Comparison of ENCODE assay signal across 16 cellular contexts in genomic region chr10:72719941-72720592, GRCh38. TPM values are rescaled to one million over a fixed set of nuclear protein-coding genes. Genes with fewer than 3 reads are reported as not detected.
DNase-seq lines count a peak whose midpoint lies in the region; ATAC-seq, FAIRE-seq and TF ChIP-seq lines count a peak whose summit lies in the region.
"Had no signal": no experiment of that assay in that cellular context is flagged by ENCODE, and none has a peak within 500 bp of the region (broad histone marks: within the 10 kb centered on the region; RNA-seq: fewer than 3 reads in every experiment).

No MANE protein-coding gene starts in this region.

- no peak for ATAC-seq in SK-N-SH treated with all-trans-retinoic acid at 6 μM for 48 hours
- ATAC-seq in foreskin keratinocyte: peak; percentile 61
- no peak for ATAC-seq in GM19328 (IDR thresholded peaks at IDR 0.05; ENCODE audit: unreplicated experiment)
- ATAC-seq: activated CD8-positive, alpha-beta memory T cell treated with anti-CD3 and anti-CD28 coated beads, Interleukin-2, amount 10 ng/mL, durations not matched to agents 7 days and 5 days had no signal

- POLR2A ChIA-PET in SK-N-SH (lab: Yijun Ruan, JAX): no interaction called here

- H3K79me2 ChIP-seq in SK-N-SH (ENCODE audit: insufficient read depth): peaks cover 7% of the 10 kb centered on the region; the same call in 1 of the 2 replicates

- no peak overlapping the region for H3K9ac ChIP-seq in SK-N-SH

- TF ChIP-seq CTCF in SK-N-SH (IDR thresholded peaks at IDR 0.05): no peak
- no peak for TF ChIP-seq CTCF in foreskin keratinocyte (conservative IDR thresholded peaks at IDR 0.05)
- no peak for TF ChIP-seq CTCF in ascending aorta (IDR thresholded peaks at IDR 0.05)

- H3K9me3 ChIP-seq in SK-N-SH: no peaks in the 10 kb centered on the region
- no peaks in the 10 kb centered on the region for H3K9me3 ChIP-seq in small intestine (ENCODE audit: control insufficient read depth, low read depth)
- no peaks in the 10 kb centered on the region for H3K9me3 ChIP-seq in ascending aorta

- 0 out of 2 replicates have a peak overlapping the region, but pooled peaks have one; percentile 3 for H3K4me2 ChIP-seq in SK-N-SH

- WGBS in SK-N-SH (ENCODE audit: low lambda C conversion rate): 93% methylated on average over 2 of the region's 2 CpGs
- WGBS in small intestine, 3 donors: 67 to 87% (median 71%) methylated on average over 2 of the region's 2 CpGs

- H2AFZ ChIP-seq in SK-N-SH (ENCODE audit: low read depth): no peak overlapping the region

- CTCF ChIA-PET in SK-N-SH (lab: Yijun Ruan, JAX): interaction anchor here (0.7 to 1.1 kb wide), 4 partner anchors 14 to 114 kb away, joined by 3 to 4 read pairs (median 3); no protein-coding TSS in a partner anchor

- H3K4me3 ChIP-seq in SK-N-SH (ENCODE audit: low read depth in 2 of 2, low read length in 1 of 2) (no peak overlapping the region), small intestine (ENCODE audit: low read depth in 1 of 2, low read length in 2 of 2) (no peak overlapping the region), ascending aorta (no peak overlapping the region)

- DNase-seq in SK-N-SH: no peak
- DNase-seq in RPMI7951 (ENCODE audit: low read depth): peak; percentile 22
- DNase-seq in foreskin keratinocyte: peak; percentile 54 to 73
- peak; percentile 59 for DNase-seq in small intestine
- no peak for DNase-seq in ascending aorta (ENCODE audit: low spot score in 2 of 2)
- no peak for DNase-seq in activated CD4-positive, alpha-beta T cell treated with anti-CD3 and anti-CD28 coated beads for 48 hours
- DNase-seq: activated CD4-positive, CD25-positive, alpha-beta regulatory T cell treated with anti-CD3 and anti-CD28 coated beads, Interleukin-2, amount 50 U/mL, for 72 hours; activated CD8-positive, alpha-beta memory T cell treated with anti-CD3 and anti-CD28 coated beads, Interleukin-2, amount 10 ng/mL, durations not matched to agents 7 days and 5 days; activated effector memory CD4-positive, alpha-beta T cell treated with Interleukin-2 at 50 U/mL for 16 hours; caudate nucleus; kidney glomerular epithelial cell; NCI-H526 treated with DMSO at 0.1 percent for 48 hours; T1000 had no signal

- peaks cover 12% of the 10 kb centered on the region for H3F3A ChIP-seq in SK-N-SH (replicated peaks; ENCODE audit: insufficient read depth)

- no peak for TF ChIP-seq RAD21 in SK-N-SH (IDR thresholded peaks at IDR 0.05; ENCODE audit: low read length)

- no peak for FAIRE-seq in small intestine (lab: Jason Lieb, UNC)

- intact Hi-C loops in ascending aorta (cut with DNase I): no loop called here

- no peak for TF ChIP-seq EP300 in SK-N-SH (IDR thresholded peaks at IDR 0.05; ENCODE audit: borderline replicate concordance in 1 of 2, low read depth in 1 of 2, low read length in 1 of 2)

- H4K20me1 ChIP-seq in SK-N-SH (ENCODE audit: insufficient read depth): no peaks in the 10 kb centered on the region

- H3K27me3 ChIP-seq in SK-N-SH (ENCODE audit: insufficient read depth): no peaks in the 10 kb centered on the region
- no peaks in the 10 kb centered on the region for H3K27me3 ChIP-seq in foreskin keratinocyte
- no peaks in the 10 kb centered on the region for H3K27me3 ChIP-seq in small intestine (ENCODE audit: control insufficient read depth in 2 of 2, insufficient read depth in 2 of 2, low read length in 2 of 2)
- no peaks in the 10 kb centered on the region for H3K27me3 ChIP-seq in ascending aorta

- peaks cover 16 to 45% of the 10 kb centered on the region in 2 experiments for H3K36me3 ChIP-seq in SK-N-SH (replicated peaks in 1 of 2; ENCODE audit: control insufficient read depth in 1 of 2, insufficient read depth in 2 of 2, low read length in 1 of 2)
- H3K36me3 ChIP-seq in small intestine (ENCODE audit: control insufficient read depth in 2 of 2, insufficient read depth in 2 of 2, low read length in 2 of 2): peaks cover 0 to 6% of the 10 kb centered on the region in 2 donors
- H3K36me3 ChIP-seq in ascending aorta: peaks cover 0 to 6% of the 10 kb centered on the region in 2 donors

- H3K4me1 ChIP-seq in SK-N-SH (ENCODE audit: control insufficient read depth in 1 of 2, insufficient read depth in 2 of 2, low read depth in 1 of 2, low read length in 1 of 2): no peaks in the 10 kb centered on the region
- peaks cover 31% of the 10 kb centered on the region for H3K4me1 ChIP-seq in foreskin keratinocyte
- H3K4me1 ChIP-seq in small intestine (ENCODE audit: control insufficient read depth in 2 of 2, insufficient read depth in 1 of 2, low read depth in 1 of 2, low read length in 1 of 2): no peaks in the 10 kb centered on the region
- peaks cover 0 to 8% of the 10 kb centered on the region in 2 donors for H3K4me1 ChIP-seq in ascending aorta

- no peak overlapping the region for H3K27ac ChIP-seq in SK-N-SH (ENCODE audit: low read depth in 2 of 2, low read length in 1 of 2)
- H3K27ac ChIP-seq in foreskin keratinocyte: no peak overlapping the region
- no peak overlapping the region for H3K27ac ChIP-seq in small intestine (ENCODE audit: low read depth in 1 of 2, low read length in 1 of 2)
- H3K27ac ChIP-seq in ascending aorta: no peak overlapping the region
- H3K27ac ChIP-seq: 22Rv1 had no signal

- H3K9me2 ChIP-seq in SK-N-SH: no peaks in the 10 kb centered on the region

TF ChIP-seq in SK-N-SH, 30 proteins besides CTCF, POLR2A, EP300 and RAD21 (continues in another document):
- TF ChIP-seq RCOR1 (IDR thresholded peaks at IDR 0.05; ENCODE audit: low read length) (no peak), FOXM1 (IDR thresholded peaks at IDR 0.05; ENCODE audit: low read depth) (no peak), CHD2 (IDR thresholded peaks at IDR 0.05; ENCODE audit: low read length, partially characterized antibody) (no peak), USF1 (IDR thresholded peaks at IDR 0.05; ENCODE audit: borderline replicate concordance, low read depth) (no peak), FOSL2 (IDR thresholded peaks at IDR 0.05; ENCODE audit: borderline replicate concordance, low read depth) (no peak)
- TF ChIP-seq, protein P1, sequence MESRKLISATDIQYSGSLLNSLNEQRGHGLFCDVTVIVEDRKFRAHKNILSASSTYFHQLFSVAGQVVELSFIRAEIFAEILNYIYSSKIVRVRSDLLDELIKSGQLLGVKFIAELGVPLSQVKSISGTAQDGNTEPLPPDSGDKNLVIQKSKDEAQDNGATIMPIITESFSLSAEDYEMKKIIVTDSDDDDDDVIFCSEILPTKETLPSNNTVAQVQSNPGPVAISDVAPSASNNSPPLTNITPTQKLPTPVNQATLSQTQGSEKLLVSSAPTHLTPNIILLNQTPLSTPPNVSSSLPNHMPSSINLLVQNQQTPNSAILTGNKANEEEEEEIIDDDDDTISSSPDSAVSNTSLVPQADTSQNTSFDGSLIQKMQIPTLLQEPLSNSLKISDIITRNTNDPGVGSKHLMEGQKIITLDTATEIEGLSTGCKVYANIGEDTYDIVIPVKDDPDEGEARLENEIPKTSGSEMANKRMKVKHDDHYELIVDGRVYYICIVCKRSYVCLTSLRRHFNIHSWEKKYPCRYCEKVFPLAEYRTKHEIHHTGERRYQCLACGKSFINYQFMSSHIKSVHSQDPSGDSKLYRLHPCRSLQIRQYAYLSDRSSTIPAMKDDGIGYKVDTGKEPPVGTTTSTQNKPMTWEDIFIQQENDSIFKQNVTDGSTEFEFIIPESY (IDR thresholded peaks at IDR 0.05; ENCODE audit: borderline replicate concordance, low read depth): no peak

TF ChIP-seq in SK-N-SH treated with all-trans-retinoic acid at 6 μM for 48 hours, 23 proteins besides CTCF, POLR2A, EP300 and RAD21 (continues in another document):
- TF ChIP-seq ESRRG (CRISPR knock-in tag; IDR thresholded peaks at IDR 0.05): no peak
- no peak for TF ChIP-seq ZFP3 (CRISPR knock-in tag; IDR thresholded peaks at IDR 0.05)
- TF ChIP-seq ZNF565 (CRISPR knock-in tag; conservative IDR thresholded peaks at IDR 0.05; ENCODE audit: low read depth): no peak
- TF ChIP-seq TCF4 (CRISPR knock-in tag; IDR thresholded peaks at IDR 0.05; ENCODE audit: borderline replicate concordance): no peak
- TF ChIP-seq, protein P2, sequence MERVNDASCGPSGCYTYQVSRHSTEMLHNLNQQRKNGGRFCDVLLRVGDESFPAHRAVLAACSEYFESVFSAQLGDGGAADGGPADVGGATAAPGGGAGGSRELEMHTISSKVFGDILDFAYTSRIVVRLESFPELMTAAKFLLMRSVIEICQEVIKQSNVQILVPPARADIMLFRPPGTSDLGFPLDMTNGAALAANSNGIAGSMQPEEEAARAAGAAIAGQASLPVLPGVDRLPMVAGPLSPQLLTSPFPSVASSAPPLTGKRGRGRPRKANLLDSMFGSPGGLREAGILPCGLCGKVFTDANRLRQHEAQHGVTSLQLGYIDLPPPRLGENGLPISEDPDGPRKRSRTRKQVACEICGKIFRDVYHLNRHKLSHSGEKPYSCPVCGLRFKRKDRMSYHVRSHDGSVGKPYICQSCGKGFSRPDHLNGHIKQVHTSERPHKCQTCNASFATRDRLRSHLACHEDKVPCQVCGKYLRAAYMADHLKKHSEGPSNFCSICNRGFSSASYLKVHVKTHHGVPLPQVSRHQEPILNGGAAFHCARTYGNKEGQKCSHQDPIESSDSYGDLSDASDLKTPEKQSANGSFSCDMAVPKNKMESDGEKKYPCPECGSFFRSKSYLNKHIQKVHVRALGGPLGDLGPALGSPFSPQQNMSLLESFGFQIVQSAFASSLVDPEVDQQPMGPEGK (CRISPR knock-in tag; IDR thresholded peaks at IDR 0.05; ENCODE audit: borderline replicate concordance): no peak

RNA-seq across cellular contexts. Expression of gene MCU, which starts 28.1 kb away (rescaled TPM):
- 20.6 and 30.1 TPM in 2 replicates for polyA plus RNA-seq in SK-N-SH (2012; rRNA removed)
- polyA plus RNA-seq in SK-N-SH (2012; cell fraction: cytosol; rRNA removed): 26.2 and 26.9 TPM in 2 replicates
- polyA plus RNA-seq in SK-N-SH (2012; cell fraction: nucleus; rRNA removed): 24.1 and 33.0 TPM in 2 replicates
- 26.0 and 31.1 TPM in 2 replicates for total RNA-seq in RPMI7951 (2014; rRNA removed; shearing (Covaris generic))
- total RNA-seq in foreskin keratinocyte: 30.6 and 34.1 TPM in 2 replicates
- 20.7 and 25.1 TPM in 2 replicates for polyA plus RNA-seq in foreskin keratinocyte
- polyA plus RNA-seq in small intestine: 10 to 100 TPM; 45.0 to 70.4 (median 52.4) TPM
- 22.0 TPM for total RNA-seq in ascending aorta

Comparison
In these comparisons a context has a peak if more than half of its experiments do, and no peak if none do; other contexts are left out.
1. DNase-seq: peak in RPMI7951 (single experiment), foreskin keratinocyte (2 of 2) and small intestine (single experiment); none in SK-N-SH (single experiment), ascending aorta (0 of 2) and activated CD4-positive, alpha-beta T cell treated with anti-CD3 and anti-CD28 coated beads for 48 hours (single experiment).